Comparison of ENCODE assay signal across 13 cellular contexts in the genomic region with DNA sequence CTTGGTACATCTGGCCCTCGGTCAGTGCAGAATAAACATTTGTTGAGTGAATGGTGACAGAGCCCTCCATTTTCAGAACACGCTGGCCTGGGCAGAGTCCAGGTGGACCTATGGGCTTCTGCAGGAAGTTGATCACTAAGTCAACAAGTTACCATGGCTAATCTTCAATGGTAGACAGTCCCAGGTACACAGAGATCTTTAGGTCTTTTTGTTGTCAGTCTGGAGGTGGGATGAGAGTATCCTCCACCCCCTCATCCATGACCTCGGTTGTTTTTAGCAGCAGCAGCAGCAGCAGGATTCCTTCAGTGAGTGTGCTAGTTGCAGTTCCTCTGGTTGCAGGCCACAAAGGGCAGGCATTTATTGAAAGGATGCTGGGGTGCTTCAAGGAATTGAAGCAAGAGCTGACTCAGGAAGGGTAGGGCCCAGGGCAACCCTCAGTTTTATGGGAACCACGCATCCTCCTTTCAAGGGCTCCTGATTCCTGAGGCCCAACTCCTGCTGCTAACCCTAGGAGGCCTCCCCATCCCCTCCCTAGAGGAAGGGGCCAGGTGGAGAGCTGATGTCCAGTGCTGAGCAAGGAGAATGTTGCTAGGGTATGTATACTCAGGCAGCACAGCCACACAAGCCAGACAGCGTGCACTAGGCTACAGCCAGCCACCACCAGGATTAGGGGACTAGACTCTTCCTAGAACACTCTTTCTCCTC. TPM values are rescaled to one million over a fixed set of nuclear protein-coding genes. Genes with fewer than 3 reads are reported as not detected.
A peak's percentile ranks its signal among the peaks of the same experiment; 100 is the strongest.
DNase-seq lines count a peak whose midpoint lies in the region; ATAC-seq and TF ChIP-seq lines count a peak whose summit lies in the region.
"Had no signal": no experiment of that assay in that cellular context is flagged by ENCODE, and none has a peak within 500 bp of the region (broad histone marks: within the 10 kb centered on the region; RNA-seq: fewer than 3 reads in every experiment).

No MANE protein-coding gene starts in this region.

- TF ChIP-seq CTCF in RWPE1 (conservative IDR thresholded peaks at IDR 0.05; ENCODE audit: low read depth) (no peak), stomach (IDR thresholded peaks at IDR 0.05) (no peak), GM10266 (IDR thresholded peaks at IDR 0.05; ENCODE audit: control insufficient read depth, insufficient read depth, low read depth, missing control alignments) (no peak)

- no peaks in the 10 kb centered on the region for H3K9me3 Mint-ChIP-seq in stimulated activated effector memory CD8-positive, alpha-beta T cell treated with anti-CD3 and anti-CD28 coated beads, Interleukin-12 subunit alpha, Interleukin-12 subunit beta, amount 100 ng/mL, for 72 hours
- H3K9me3 Mint-ChIP-seq: activated CD4-positive, alpha-beta memory T cell treated with anti-CD3 and anti-CD28 coated beads for 36 hours; activated naive CD4-positive, alpha-beta T cell treated with anti-CD3 and anti-CD28 coated beads, Interleukin-2, amount 50 U/mL, for 24 hours had no signal

- H3K4me3 ChIP-seq in stomach, result peak overlapping the region in 1 of 4 donors; percentile 61

- no peak overlapping the region for H3K4me3 Mint-ChIP-seq in stimulated activated effector memory CD8-positive, alpha-beta T cell treated with anti-CD3 and anti-CD28 coated beads, Interleukin-12 subunit alpha, Interleukin-12 subunit beta, amount 100 ng/mL, for 72 hours
- H3K4me3 Mint-ChIP-seq: activated CD4-positive, alpha-beta memory T cell treated with anti-CD3 and anti-CD28 coated beads for 36 hours; activated naive CD4-positive, alpha-beta T cell treated with anti-CD3 and anti-CD28 coated beads, Interleukin-2, amount 50 U/mL, for 24 hours had no signal

- intact Hi-C loops in stomach (cut with DNase I; ENCODE audit: low total_unique reads), result no loop called here

- no peak for TF ChIP-seq EP300 in stomach (IDR thresholded peaks at IDR 0.05)

- H3K4me1 ChIP-seq in stomach, result peaks cover 0 to 38% (median 24%) of the 10 kb centered on the region in 4 donors

- H3K27ac Mint-ChIP-seq in stimulated activated effector memory CD8-positive, alpha-beta T cell treated with anti-CD3 and anti-CD28 coated beads, Interleukin-12 subunit alpha, Interleukin-12 subunit beta, amount 100 ng/mL, for 72 hours, result no peak overlapping the region
- H3K27ac Mint-ChIP-seq: activated CD4-positive, alpha-beta memory T cell treated with anti-CD3 and anti-CD28 coated beads for 36 hours; activated naive CD4-positive, alpha-beta T cell treated with anti-CD3 and anti-CD28 coated beads, Interleukin-2, amount 50 U/mL, for 24 hours had no signal

- peaks cover 25% of the 10 kb centered on the region for H3K4me1 Mint-ChIP-seq in stimulated activated effector memory CD8-positive, alpha-beta T cell treated with anti-CD3 and anti-CD28 coated beads, Interleukin-12 subunit alpha, Interleukin-12 subunit beta, amount 100 ng/mL, for 72 hours

- H3K36me3 ChIP-seq in stomach, result no peaks in the 10 kb centered on the region

- peak overlapping the region; percentile 77; the same call in 1 of the 2 replicates for H3K27ac ChIP-seq in RWPE1
- peak overlapping the region; percentile 41 to 89 (median 88) for H3K27ac ChIP-seq in stomach
- H3K27ac ChIP-seq: KMS-11 had no signal

- ATAC-seq in left lobe of liver, result peak; percentile 32
- ATAC-seq in stimulated activated effector memory CD8-positive, alpha-beta T cell treated with anti-CD3 and anti-CD28 coated beads, Interleukin-12 subunit alpha, Interleukin-12 subunit beta, amount 100 ng/mL, for 72 hours, result no peak

- no peaks in the 10 kb centered on the region for H3K9me3 ChIP-seq in stomach

- 27 to 53% (median 49%) methylated on average over 4 to 5 of the region's 5 CpGs for WGBS in stomach, 5 donors

- DNase-seq in DMS53 treated with DMSO at 0.1 percent for 48 hours (lab: John Stamatoyannopoulos, UW; ENCODE audit: unreplicated experiment), result peak; percentile 46
- no peak for DNase-seq in RWPE1 (ENCODE audit: low spot score)
- DNase-seq in left lobe of liver (ENCODE audit: low spot score), result peak; percentile 47
- DNase-seq in stomach, result peak; percentile 58
- no peak for DNase-seq in stimulated activated effector memory CD8-positive, alpha-beta T cell treated with anti-CD3 and anti-CD28 coated beads, Interleukin-12 subunit alpha, Interleukin-12 subunit beta, amount 100 ng/mL, for 72 hours (ENCODE audit: low spot score in 2 of 2)
- no peak for DNase-seq in GM10266 (ENCODE audit: extremely low spot score)
- DNase-seq in DMS153 (lab: John Stamatoyannopoulos, UW), result no peak
- DNase-seq: islet precursor cell had no signal

- POLR2A ChIA-PET in RWPE1 (lab: Yijun Ruan, JAX; ENCODE audit: low non-redundant PET), result no interaction called here

- CTCF ChIA-PET in RWPE1 (lab: Yijun Ruan, JAX), result interaction anchor here (0.6 to 1.0 kb wide), 2 partner anchors 39 to 784 kb away, joined by 5 to 6 read pairs; no protein-coding TSS in a partner anchor

- no peaks in the 10 kb centered on the region for H3K27me3 ChIP-seq in stomach

- H3K36me3 Mint-ChIP-seq in stimulated activated effector memory CD8-positive, alpha-beta T cell treated with anti-CD3 and anti-CD28 coated beads, Interleukin-12 subunit alpha, Interleukin-12 subunit beta, amount 100 ng/mL, for 72 hours, result no peaks in the 10 kb centered on the region
- H3K36me3 Mint-ChIP-seq: activated CD4-positive, alpha-beta memory T cell treated with anti-CD3 and anti-CD28 coated beads for 36 hours; activated naive CD4-positive, alpha-beta T cell treated with anti-CD3 and anti-CD28 coated beads, Interleukin-2, amount 50 U/mL, for 24 hours had no signal

- TF ChIP-seq POLR2A in stomach (IDR thresholded peaks at IDR 0.05), result no peak

RNA-seq across cellular contexts. Expression of a gene that starts 1.7 kb away (rescaled TPM):
- total RNA-seq in left lobe of liver, result 0.91 TPM
- 1 to 10 TPM in 3 of 5 donors, under 1 TPM in 1, not detected in 1; 0.29 to 4.0 (median 2.1) TPM for total RNA-seq in stomach
- 1 to 10 TPM; 1.6 to 2.3 (median 2.1) TPM for polyA plus RNA-seq in stomach

RNA-seq across cellular contexts. Expression of a gene that starts 44.8 kb away (rescaled TPM):
- total RNA-seq in left lobe of liver (24.8 TPM), stomach (10 to 100 TPM in 1 of 5 donors, 1 to 10 TPM in 4; 1.2 to 13.8 (median 8.1) TPM)
- polyA plus RNA-seq in stomach, result 1 to 10 TPM in 1 of 3 donors, under 1 TPM in 2; 0.31 to 1.5 (median 0.93) TPM

RNA-seq across cellular contexts. Expression of a gene that starts 48.4 kb away (rescaled TPM):
- not detected for total RNA-seq in left lobe of liver
- not detected for total RNA-seq in stomach
- polyA plus RNA-seq in stomach, result not detected
- total RNA-seq: activated CD4-positive, alpha-beta memory T cell treated with anti-CD3 and anti-CD28 coated beads for 36 hours; frontal cortex; PC-3 had no signal

Comparison
In these comparisons a context has a peak if more than half of its experiments do, and no peak if none do; other contexts are left out.
1. DNase-seq: peak in DMS53 treated with DMSO at 0.1 percent for 48 hours (single experiment), left lobe of liver (single experiment) and stomach (single experiment); none in RWPE1 (single experiment), stimulated activated effector memory CD8-positive, alpha-beta T cell treated with anti-CD3 and anti-CD28 coated beads, Interleukin-12 subunit alpha, Interleukin-12 subunit beta, amount 100 ng/mL, for 72 hours (0 of 2), GM10266 (single experiment) and DMS153 (single experiment).